Comparison of ENCODE assay signal across 28 cellular contexts in the genomic region with DNA sequence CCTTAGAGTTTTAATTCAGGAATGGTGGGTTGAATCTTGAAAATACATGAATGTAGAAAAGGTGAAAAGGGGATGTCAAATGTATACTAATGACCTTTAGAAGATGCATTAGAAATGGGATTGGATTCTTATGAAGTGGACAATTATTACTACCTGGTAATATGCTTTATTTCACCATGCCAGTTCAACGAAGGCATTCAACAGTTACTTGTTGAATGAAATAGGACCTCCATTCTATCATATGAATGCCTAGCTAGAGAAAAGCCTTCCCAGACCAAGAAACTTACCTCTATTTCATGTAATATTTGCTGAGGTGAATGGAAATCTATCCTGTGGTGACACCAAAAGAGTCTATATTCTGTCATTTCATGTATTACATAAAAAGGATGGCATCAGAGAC.
"Had no signal": no experiment of that assay in that cellular context is flagged by ENCODE, and none has a peak within 500 bp of the region (broad histone marks: within the 10 kb centered on the region; RNA-seq: fewer than 3 reads in every experiment).

No MANE protein-coding gene starts in this region.

- H3K4me1 Mint-ChIP-seq: stimulated activated effector memory CD8-positive, alpha-beta T cell treated with anti-CD3 and anti-CD28 coated beads, Interleukin-12 subunit alpha, Interleukin-12 subunit beta, amount 100 ng/mL, for 72 hours; stimulated activated memory B cell treated with anti-CD40 and anti-IgM and Interleukin-4, amounts not matched to agents 10 μg/mL and 1 μg/mL and 100 μg/mL, for 72 hours; stimulated activated naive B cell treated with anti-CD40 and anti-IgM and Interleukin-4, amounts not matched to agents 10 μg/mL and 1 μg/mL and 100 μg/mL, for 72 hours; stimulated activated naive CD8-positive, alpha-beta T cell treated with anti-CD3 and anti-CD28 coated beads, Interleukin-15, amount 100 ng/mL, for 72 hours had no signal

- H3K4me3 ChIP-seq: stomach, suprapubic skin, testis, thoracic aorta, thyroid gland, tibial artery, tibial nerve, transverse colon, upper lobe of left lung, upper lobe of right lung, uterus, vagina had no signal

- H3K4me3 Mint-ChIP-seq: stimulated activated effector memory CD8-positive, alpha-beta T cell treated with anti-CD3 and anti-CD28 coated beads, Interleukin-12 subunit alpha, Interleukin-12 subunit beta, amount 100 ng/mL, for 72 hours; stimulated activated memory B cell treated with anti-CD40 and anti-IgM and Interleukin-4, amounts not matched to agents 10 μg/mL and 1 μg/mL and 100 μg/mL, for 72 hours; stimulated activated naive B cell treated with anti-CD40 and anti-IgM and Interleukin-4, amounts not matched to agents 10 μg/mL and 1 μg/mL and 100 μg/mL, for 72 hours; stimulated activated naive CD8-positive, alpha-beta T cell treated with anti-CD3 and anti-CD28 coated beads, Interleukin-15, amount 100 ng/mL, for 72 hours; stimulated activated naive CD8-positive, alpha-beta T cell treated with anti-CD3 and anti-CD28 coated beads, Interleukin-15, Interleukin-2, amounts not matched to agents 100 ng/mL and 50 ng/mL, for 24 hours; type B pancreatic cell had no signal

- H3K36me3 Mint-ChIP-seq: stimulated activated effector memory CD8-positive, alpha-beta T cell treated with anti-CD3 and anti-CD28 coated beads, Interleukin-12 subunit alpha, Interleukin-12 subunit beta, amount 100 ng/mL, for 72 hours; stimulated activated memory B cell treated with anti-CD40 and anti-IgM and Interleukin-4, amounts not matched to agents 10 μg/mL and 1 μg/mL and 100 μg/mL, for 72 hours; type B pancreatic cell had no signal

- H3K27ac ChIP-seq: stomach, suprapubic skin, testis, thoracic aorta, thyroid gland, tibial artery, tibial nerve, transverse colon, upper lobe of left lung, upper lobe of right lung, uterus, vagina had no signal

- ATAC-seq: stimulated activated effector memory CD8-positive, alpha-beta T cell treated with anti-CD3 and anti-CD28 coated beads, Interleukin-12 subunit alpha, Interleukin-12 subunit beta, amount 100 ng/mL, for 72 hours; stimulated activated memory B cell treated with anti-CD40 and anti-IgM and Interleukin-4, amounts not matched to agents 10 μg/mL and 1 μg/mL and 100 μg/mL, for 72 hours; stimulated activated naive B cell treated with anti-CD40 and anti-IgM and Interleukin-4, amounts not matched to agents 10 μg/mL and 1 μg/mL and 100 μg/mL, for 72 hours; stimulated activated naive CD8-positive, alpha-beta T cell treated with anti-CD3 and anti-CD28 coated beads, Interleukin-15, amount 100 ng/mL, for 72 hours; stimulated activated naive CD8-positive, alpha-beta T cell treated with anti-CD3 and anti-CD28 coated beads, Interleukin-15, Interleukin-2, amounts not matched to agents 100 U/mL and 50 U/mL, for 24 hours; upper lobe of right lung had no signal

- H3K9me3 Mint-ChIP-seq: stimulated activated effector memory CD8-positive, alpha-beta T cell treated with anti-CD3 and anti-CD28 coated beads, Interleukin-12 subunit alpha, Interleukin-12 subunit beta, amount 100 ng/mL, for 72 hours had no signal

- H3K9me3 ChIP-seq: suprapubic skin, testis, thyroid gland, tibial artery, transverse colon, upper lobe of left lung, upper lobe of right lung, uterus, vagina had no signal

- H3K4me1 ChIP-seq: stomach, suprapubic skin, thyroid gland, tibial artery, tibial nerve, transverse colon, upper lobe of left lung, upper lobe of right lung, uterus, vagina had no signal

- H3K36me3 ChIP-seq: stomach, suprapubic skin, thoracic aorta, thyroid gland, tibial artery, tibial nerve, transverse colon, upper lobe of left lung, upper lobe of right lung, uterus, vagina had no signal

- H3K27ac Mint-ChIP-seq: stimulated activated effector memory CD8-positive, alpha-beta T cell treated with anti-CD3 and anti-CD28 coated beads, Interleukin-12 subunit alpha, Interleukin-12 subunit beta, amount 100 ng/mL, for 72 hours; stimulated activated memory B cell treated with anti-CD40 and anti-IgM and Interleukin-4, amounts not matched to agents 10 μg/mL and 1 μg/mL and 100 μg/mL, for 72 hours; stimulated activated naive B cell treated with anti-CD40 and anti-IgM and Interleukin-4, amounts not matched to agents 10 μg/mL and 1 μg/mL and 100 μg/mL, for 72 hours; stimulated activated naive CD8-positive, alpha-beta T cell treated with anti-CD3 and anti-CD28 coated beads, Interleukin-15, Interleukin-2, amounts not matched to agents 100 ng/mL and 50 ng/mL, for 24 hours; type B pancreatic cell had no signal

- DNase-seq: stimulated activated CD4-positive, alpha-beta T cell treated with anti-CD3 and anti-CD28 coated beads, Interleukin-2, amount 100 ng/mL, for 48 hours; stimulated activated CD4-positive, alpha-beta T cell treated with anti-CD3 and anti-CD28 coated beads, Interleukin-4, amount 100 ng/mL, for 1 hour; stimulated activated CD4-positive, alpha-beta T cell treated with anti-CD3 and anti-CD28 coated beads, Interleukin-4, amount 100 ng/mL, for 24 hours; stimulated activated CD4-positive, alpha-beta T cell treated with anti-CD3 and anti-CD28 coated beads, Interleukin-4, amount 100 ng/mL, for 4 hours; stimulated activated CD8-positive, alpha-beta memory T cell treated with anti-CD3 and anti-CD28 coated beads, Interleukin-4, amount 100 ng/mL, for 48 hours; stimulated activated naive B cell treated with anti-CD40 and anti-IgM and Interleukin-4, amounts not matched to agents 10 μg/mL and 1 μg/mL and 100 μg/mL, for 72 hours; stimulated activated naive CD4-positive, alpha-beta T cell; stimulated activated naive CD4-positive, alpha-beta T cell treated with Interleukin-2 at 50 U/mL for 16 hours; stimulated activated naive CD8-positive, alpha-beta T cell treated with anti-CD3 and anti-CD28 coated beads, Interleukin-15, amount 100 ng/mL, for 72 hours; stimulated activated naive CD8-positive, alpha-beta T cell treated with anti-CD3 and anti-CD28 coated beads, Interleukin-15, Interleukin-2, amounts not matched to agents 100 U/mL and 50 U/mL, for 24 hours; stomach; substantia nigra; testis; thyroid gland; tibial artery; transverse colon; trophoblast cell; upper lobe of left lung; upper lobe of right lung; uterus had no signal
